Comparison of ENCODE assay signal across 8 cellular contexts in the genomic region with DNA sequence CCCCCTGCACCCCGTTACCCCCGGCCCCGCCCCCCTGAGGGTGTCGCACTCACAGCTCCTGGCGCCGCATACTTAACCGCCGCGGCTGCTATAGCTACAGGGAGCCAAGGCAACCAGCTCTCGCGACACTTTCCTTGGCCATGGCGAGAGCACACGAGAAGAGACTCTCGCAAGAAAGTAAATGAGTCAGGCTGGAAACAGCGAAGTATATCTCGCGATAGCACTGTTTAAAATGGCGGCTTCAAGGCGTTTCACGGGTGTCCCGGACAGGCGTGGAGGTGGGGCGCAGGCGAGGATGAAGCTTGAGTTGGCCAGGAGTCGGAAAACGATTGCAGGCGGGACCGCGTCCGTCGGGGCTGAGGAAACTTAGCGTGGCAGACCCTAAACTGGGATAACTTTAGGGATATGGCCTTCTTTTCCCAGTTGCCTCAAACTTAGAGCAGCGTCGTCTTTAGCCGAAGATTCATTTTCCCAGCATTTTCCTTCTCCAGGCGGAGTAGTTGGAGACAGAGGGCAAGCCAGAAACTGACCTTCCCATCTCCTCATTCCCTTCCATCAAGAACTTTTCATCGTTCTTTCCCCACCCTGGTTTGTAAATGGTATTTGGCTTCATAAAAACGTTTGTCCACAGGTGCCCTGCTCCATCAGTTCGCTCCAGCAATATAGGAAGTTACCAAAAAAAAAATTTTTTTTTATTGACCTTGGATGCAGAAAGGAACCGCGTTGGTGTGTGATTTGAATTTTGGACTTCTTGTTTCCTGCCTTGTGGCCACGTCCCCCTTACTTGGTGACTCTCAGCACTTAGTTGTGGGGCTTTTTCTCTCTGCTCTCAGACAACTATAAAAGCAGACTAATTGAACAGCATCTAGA. TPM values are rescaled to one million over a fixed set of nuclear protein-coding genes. Genes with fewer than 3 reads are reported as not detected.
DNase-seq lines count a peak whose midpoint lies in the region; ATAC-seq, FAIRE-seq and TF ChIP-seq lines count a peak whose summit lies in the region.

No MANE protein-coding gene starts in this region.

- H3K79me2 ChIP-seq in DOHH2 (ENCODE audit: control insufficient read depth, low read length) (peaks cover 18% of the 10 kb centered on the region), GM23248 (ENCODE audit: insufficient read depth) (peaks cover 8% of the 10 kb centered on the region; the same call in 1 of the 2 replicates), Karpas-422 (ENCODE audit: low read length) (peaks cover 35% of the 10 kb centered on the region)

- H3F3A ChIP-seq in DOHH2 (ENCODE audit: control insufficient read depth, insufficient read depth) (no peaks in the 10 kb centered on the region), GM23248 (ENCODE audit: insufficient read depth) (peaks cover 5% of the 10 kb centered on the region)

- H3K9me3 Mint-ChIP-seq in naive thymus-derived CD4-positive, alpha-beta T cell, result no peaks in the 10 kb centered on the region
- H3K9me3 Mint-ChIP-seq in stimulated activated memory B cell treated with anti-CD40 and anti-IgM and Interleukin-4, amounts not matched to agents 10 μg/mL and 1 μg/mL and 100 μg/mL, for 72 hours, result no peaks in the 10 kb centered on the region

- peaks cover 0 to 3% (median 0%) of the 10 kb centered on the region in 5 donors for H3K36me3 Mint-ChIP-seq in naive thymus-derived CD4-positive, alpha-beta T cell
- no peaks in the 10 kb centered on the region for H3K36me3 Mint-ChIP-seq in stimulated activated memory B cell treated with anti-CD40 and anti-IgM and Interleukin-4, amounts not matched to agents 10 μg/mL and 1 μg/mL and 100 μg/mL, for 72 hours

- CTCF ChIA-PET in naive thymus-derived CD4-positive, alpha-beta T cell (lab: Charles Lee), result interaction anchor here (1.0 kb wide), 1 partner anchor 18 kb away, joined by 4 read pairs; no protein-coding TSS in a partner anchor

- H3K4me3 Mint-ChIP-seq in naive thymus-derived CD4-positive, alpha-beta T cell, result peak overlapping the region; percentile 91 to 100 (median 96)
- H3K4me3 Mint-ChIP-seq in stimulated activated memory B cell treated with anti-CD40 and anti-IgM and Interleukin-4, amounts not matched to agents 10 μg/mL and 1 μg/mL and 100 μg/mL, for 72 hours, result peak overlapping the region; percentile 97

- intact Hi-C loops in naive thymus-derived CD4-positive, alpha-beta T cell (cut with micrococcal nuclease), result loop anchor here (1.0 to 5.0 kb wide), 24 partner anchors 18 to 1201 kb away; a partner anchor contains a TSS

- H3K9me2 ChIP-seq in DOHH2 (replicated peaks; ENCODE audit: control insufficient read depth, low read length) (no peaks in the 10 kb centered on the region), GM23248 (ENCODE audit: insufficient read depth) (no peaks in the 10 kb centered on the region), Karpas-422 (replicated peaks; ENCODE audit: insufficient read depth, low read length) (no peaks in the 10 kb centered on the region)

- no peaks in the 10 kb centered on the region for H3K9me3 ChIP-seq in DOHH2 (ENCODE audit: control insufficient read depth, insufficient read depth, low read length)
- H3K9me3 ChIP-seq in GM23248 (ENCODE audit: low read depth), result no peaks in the 10 kb centered on the region
- H3K9me3 ChIP-seq in Karpas-422 (ENCODE audit: low read length), result no peaks in the 10 kb centered on the region
- H3K9me3 ChIP-seq in naive thymus-derived CD4-positive, alpha-beta T cell (ENCODE audit: control insufficient read depth in 2 of 3, low read length in 3 of 3), result no peaks in the 10 kb centered on the region

- H3K9ac ChIP-seq in GM23248, result peak overlapping the region; percentile 89
- H3K9ac ChIP-seq in Karpas-422 (ENCODE audit: low read length), result peak overlapping the region; percentile 96

- peak overlapping the region; percentile 95 to 100 (median 97) for H3K27ac Mint-ChIP-seq in naive thymus-derived CD4-positive, alpha-beta T cell
- H3K27ac Mint-ChIP-seq in stimulated activated memory B cell treated with anti-CD40 and anti-IgM and Interleukin-4, amounts not matched to agents 10 μg/mL and 1 μg/mL and 100 μg/mL, for 72 hours, result peak overlapping the region; percentile 97

- whole genome bisulfite sequencing in GM23248 (ENCODE audit: low coverage in 1 of 2, low lambda C conversion rate in 2 of 2, missing lambda C conversion rate in 2 of 2), 2 experiments, result 3 to 4% methylated on average over 39 to 42 of the region's 42 CpGs

- H3K4me2 ChIP-seq in DOHH2 (ENCODE audit: low read length), result peak overlapping the region; percentile 79
- H3K4me2 ChIP-seq in GM23248 (ENCODE audit: unreplicated experiment), result peak overlapping the region; percentile 98
- peak overlapping the region; percentile 98 for H3K4me2 ChIP-seq in Karpas-422 (ENCODE audit: low read depth, low read length, poor library complexity, severe bottlenecking)

- H4K20me1 ChIP-seq in DOHH2 (ENCODE audit: control insufficient read depth, insufficient read depth, low read depth, low read length) (no peaks in the 10 kb centered on the region), GM23248 (ENCODE audit: insufficient read depth) (no peaks in the 10 kb centered on the region), Karpas-422 (ENCODE audit: insufficient read depth, low read depth, low read length) (no peaks in the 10 kb centered on the region)

- TF ChIP-seq CTCF in DOHH2 (IDR thresholded peaks at IDR 0.05; ENCODE audit: low read depth, low read length, poor library complexity, severe bottlenecking), result no peak
- TF ChIP-seq CTCF in fibroblast of mammary gland (conservative IDR thresholded peaks at IDR 0.05; ENCODE audit: control insufficient read depth, insufficient read depth, low read depth, low read length), result no peak

- H3K36me3 ChIP-seq in DOHH2 (ENCODE audit: control insufficient read depth, low read length) (peaks cover 10% of the 10 kb centered on the region; the same call in 1 of the 2 replicates), GM23248 (ENCODE audit: low read depth) (no peaks in the 10 kb centered on the region), Karpas-422 (ENCODE audit: insufficient read depth, low read length) (no peaks in the 10 kb centered on the region)
- H3K36me3 ChIP-seq in naive thymus-derived CD4-positive, alpha-beta T cell (ENCODE audit: control insufficient read depth in 2 of 3, insufficient read depth in 3 of 3, low read length in 3 of 3), result peaks cover 0 to 5% (median 0%) of the 10 kb centered on the region in 3 experiments

- H2AFZ ChIP-seq in GM23248, result peak overlapping the region; percentile 99
- H2AFZ ChIP-seq in Karpas-422 (ENCODE audit: low read length), result peak overlapping the region; percentile 80

- in situ Hi-C loops in GM23248 (cut with MboI), result no loop called here

- peak overlapping the region; percentile 17; the same call in 1 of the 2 replicates for H3K27ac ChIP-seq in DOHH2 (ENCODE audit: low read depth, low read length)
- peak overlapping the region; percentile 51 for H3K27ac ChIP-seq in GM23248
- peak overlapping the region; percentile 66 for H3K27ac ChIP-seq in Karpas-422 (ENCODE audit: low read length)
- H3K27ac ChIP-seq in naive thymus-derived CD4-positive, alpha-beta T cell (ENCODE audit: low read depth, low read length), result peak overlapping the region; percentile 87

- peaks cover 18% of the 10 kb centered on the region for H3K4me1 ChIP-seq in DOHH2 (ENCODE audit: control insufficient read depth, low read length)
- H3K4me1 ChIP-seq in GM23248 (ENCODE audit: insufficient read depth), result peaks cover 7% of the 10 kb centered on the region
- peaks cover 20% of the 10 kb centered on the region for H3K4me1 ChIP-seq in Karpas-422 (ENCODE audit: low read length)
- H3K4me1 ChIP-seq in naive thymus-derived CD4-positive, alpha-beta T cell (ENCODE audit: control insufficient read depth in 2 of 2, insufficient read depth in 2 of 2, low read length in 2 of 2), result peaks cover 7 to 9% of the 10 kb centered on the region in 2 donors

- POLR2A ChIA-PET in naive thymus-derived CD4-positive, alpha-beta T cell (lab: Charles Lee), result interaction anchor here (0.6 to 2.8 kb wide), 6 partner anchors 17 to 605 kb away, joined by 3 to 14 read pairs (median 4); a partner anchor contains a TSS

- no peaks in the 10 kb centered on the region for H3K27me3 ChIP-seq in DOHH2 (ENCODE audit: control insufficient read depth, low read length)
- no peaks in the 10 kb centered on the region for H3K27me3 ChIP-seq in GM23248 (replicated peaks; ENCODE audit: insufficient read depth)
- H3K27me3 ChIP-seq in Karpas-422 (ENCODE audit: low read length), result no peaks in the 10 kb centered on the region
- H3K27me3 ChIP-seq in naive thymus-derived CD4-positive, alpha-beta T cell (ENCODE audit: control insufficient read depth in 2 of 2, insufficient read depth in 2 of 2, low read length in 2 of 2), result no peaks in the 10 kb centered on the region

- peak; percentile 99 for DNase-seq in GM23248
- DNase-seq in Karpas-422, result peak; percentile 99
- peak; percentile 97 for DNase-seq in RCC 7860 (ENCODE audit: low spot score)
- DNase-seq in activated T-helper 1 cell treated with anti-CD3 and anti-CD28 coated beads, Interleukin-2, amount 50 U/mL, for 16 hours (ENCODE audit: low read depth in 1 of 2, low spot score in 1 of 2), result peak; percentile 78 to 84
- DNase-seq in fibroblast of mammary gland (ENCODE audit: low read depth), result peak; percentile 98
- peak; percentile 76 to 97 (median 91) for DNase-seq in naive thymus-derived CD4-positive, alpha-beta T cell

- H3K4me1 Mint-ChIP-seq in naive thymus-derived CD4-positive, alpha-beta T cell, result peaks cover 0 to 29% (median 24%) of the 10 kb centered on the region in 7 donors
- peaks cover 10% of the 10 kb centered on the region for H3K4me1 Mint-ChIP-seq in stimulated activated memory B cell treated with anti-CD40 and anti-IgM and Interleukin-4, amounts not matched to agents 10 μg/mL and 1 μg/mL and 100 μg/mL, for 72 hours

- peak; percentile 97 for ATAC-seq in naive thymus-derived CD4-positive, alpha-beta T cell
- ATAC-seq in stimulated activated memory B cell treated with anti-CD40 and anti-IgM and Interleukin-4, amounts not matched to agents 10 μg/mL and 1 μg/mL and 100 μg/mL, for 72 hours, result peak; percentile 98

- FAIRE-seq in RCC 7860 (lab: Jason Lieb, UNC), result peak; percentile 77

- H3K27me3 Mint-ChIP-seq in naive thymus-derived CD4-positive, alpha-beta T cell, result no peaks in the 10 kb centered on the region
- H3K27me3 Mint-ChIP-seq in stimulated activated memory B cell treated with anti-CD40 and anti-IgM and Interleukin-4, amounts not matched to agents 10 μg/mL and 1 μg/mL and 100 μg/mL, for 72 hours, result no peaks in the 10 kb centered on the region

- peak overlapping the region; percentile 79 for H3K4me3 ChIP-seq in DOHH2 (ENCODE audit: low read length)
- H3K4me3 ChIP-seq in GM23248, result peak overlapping the region; percentile 86
- peak overlapping the region; percentile 79 for H3K4me3 ChIP-seq in Karpas-422 (ENCODE audit: low read length)
- peak overlapping the region; percentile 94 for H3K4me3 ChIP-seq in fibroblast of mammary gland (ENCODE audit: control insufficient read depth, low read depth, low read length)
- H3K4me3 ChIP-seq in naive thymus-derived CD4-positive, alpha-beta T cell (ENCODE audit: low read length), result peak overlapping the region; percentile 99

RNA-seq across cellular contexts. Expression of a gene that starts 15.2 kb away (rescaled TPM):
- total RNA-seq in GM23248 (2014; rRNA removed; shearing (Covaris generic)), result 0.32 TPM in 1 of 2 replicates, not detected in the other
- 0.39 and 0.44 TPM in 2 replicates for polyA plus RNA-seq in GM23248 (2016; fragmentation: Nextera tagmentation; extraction: Ambion mirVana)
- total RNA-seq in Karpas-422 (2014; rRNA removed; shearing (Covaris generic); ENCODE audit: low replicate concordance), result not detected in 2 replicates
- total RNA-seq in naive thymus-derived CD4-positive, alpha-beta T cell, result not detected
- not detected for polyA plus RNA-seq in naive thymus-derived CD4-positive, alpha-beta T cell

RNA-seq across cellular contexts. Expression of a gene that starts 29.7 kb away (rescaled TPM):
- total RNA-seq in GM23248 (2014; rRNA removed; shearing (Covaris generic)), result 0.11 TPM in 1 of 2 replicates, not detected in the other
- polyA plus RNA-seq in GM23248 (2016; fragmentation: Nextera tagmentation; extraction: Ambion mirVana), result 0.33 and 0.34 TPM in 2 replicates
- total RNA-seq in Karpas-422 (2014; rRNA removed; shearing (Covaris generic); ENCODE audit: low replicate concordance), result not detected in 2 replicates
- total RNA-seq in naive thymus-derived CD4-positive, alpha-beta T cell, result under 1 TPM in 2 of 5 experiments, not detected in 3; 0.08 to 0.12 TPM
- polyA plus RNA-seq in naive thymus-derived CD4-positive, alpha-beta T cell, result not detected

RNA-seq across cellular contexts. Expression of a gene that starts 35.0 kb away (rescaled TPM):
- 4.2 and 18.5 TPM in 2 replicates for total RNA-seq in GM23248 (2014; rRNA removed; shearing (Covaris generic))
- 4.0 and 6.8 TPM in 2 replicates for polyA plus RNA-seq in GM23248 (2016; fragmentation: Nextera tagmentation; extraction: Ambion mirVana)
- total RNA-seq in Karpas-422 (2014; rRNA removed; shearing (Covaris generic); ENCODE audit: low replicate concordance), result 8.2 and 10.7 TPM in 2 replicates
- 1 to 10 TPM; 3.0 to 6.7 (median 4.3) TPM for total RNA-seq in naive thymus-derived CD4-positive, alpha-beta T cell
- polyA plus RNA-seq in naive thymus-derived CD4-positive, alpha-beta T cell, result 1 to 10 TPM in 1 of 2 donors, under 1 TPM in 1; 0.41 to 1.9 TPM

Comparison
In these comparisons a context has a peak if more than half of its experiments do, and no peak if none do; other contexts are left out.
1. Peak in every context shown above with its lines: DNase-seq, ATAC-seq, H3K4me3 ChIP-seq and H3K27ac ChIP-seq.
2. H3K27ac ChIP-seq: peak in every context shown above with its lines; median percentile 87 in naive thymus-derived CD4-positive, alpha-beta T cell; 66 in Karpas-422; 51 in GM23248; 17 in DOHH2.